In the genomic region with DNA sequence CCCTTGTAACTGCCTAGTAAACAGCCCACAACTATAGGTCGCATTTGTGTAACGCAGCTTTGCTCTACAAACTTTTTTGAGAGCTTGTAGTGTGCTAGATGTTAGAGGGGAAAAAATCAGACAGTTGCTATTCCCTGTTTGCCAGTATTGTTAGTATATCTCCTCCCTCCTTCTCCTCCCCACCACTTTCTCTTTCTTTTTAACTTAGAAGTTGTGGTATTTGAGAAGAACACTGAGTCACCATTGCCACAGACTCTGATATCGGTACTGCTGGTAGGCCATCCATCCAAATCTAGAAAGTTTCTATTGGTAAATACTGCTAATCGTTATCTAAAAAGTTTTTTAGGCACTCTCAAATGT, we compare ENCODE assay signal across 8 cellular contexts. TPM values are rescaled to one million over a fixed set of nuclear protein-coding genes. Genes with fewer than 3 reads are reported as not detected.
A peak's percentile ranks its signal among the peaks of the same experiment; 100 is the strongest.
DNase-seq lines count a peak whose midpoint lies in the region; ATAC-seq and TF ChIP-seq lines count a peak whose summit lies in the region.

No MANE protein-coding gene starts in this region.

- no peak overlapping the region for H2BK120ac ChIP-seq in mesendoderm (ENCODE audit: low read depth, low read length)

- peaks cover 82% of the 10 kb centered on the region for H3K79me2 ChIP-seq in GM23338 (replicated peaks; ENCODE audit: insufficient read depth)
- H3K79me2 ChIP-seq in mesendoderm (ENCODE audit: control insufficient read depth, insufficient read depth, low read length), result peaks cover 42% of the 10 kb centered on the region

- peak overlapping the region; percentile 88 for H3K18ac ChIP-seq in mesendoderm (ENCODE audit: low read length)

- H2BK15ac ChIP-seq in mesendoderm (replicated peaks; ENCODE audit: low read depth), result no peak overlapping the region

- H3K4ac ChIP-seq in mesendoderm (ENCODE audit: low read depth, low read length), result no peak overlapping the region

- H2AK5ac ChIP-seq in mesendoderm (ENCODE audit: low read length), result no peak overlapping the region

- H3K56ac ChIP-seq in mesendoderm (ENCODE audit: low read length), result peak overlapping the region; percentile 87

- peak overlapping the region; percentile 80 for H3K9ac ChIP-seq in mesendoderm (ENCODE audit: low read length)

- peaks cover 30% of the 10 kb centered on the region for H3K36me3 Mint-ChIP-seq in GM23338 (ENCODE audit: low read depth)

- ATAC-seq in GM23338, result no peak

- peaks cover 26% of the 10 kb centered on the region for H3K36me3 ChIP-seq in GM23338 (ENCODE audit: insufficient read depth)
- H3K36me3 ChIP-seq in mesendoderm (ENCODE audit: control insufficient read depth, insufficient read depth, low read length), result no peaks in the 10 kb centered on the region

- no peak for TF ChIP-seq CTCF in GM10266 (IDR thresholded peaks at IDR 0.05; ENCODE audit: control insufficient read depth, insufficient read depth, low read depth, missing control alignments)
- no peak for TF ChIP-seq CTCF in GM23338 (conservative IDR thresholded peaks at IDR 0.05; ENCODE audit: low read depth in 2 of 2)
- TF ChIP-seq CTCF in cardiac fibroblast (IDR thresholded peaks at IDR 0.05; ENCODE audit: low read depth, low read length), result no peak

- H3K4me1 Mint-ChIP-seq in GM23338, result peaks cover 29% of the 10 kb centered on the region

- H4K8ac ChIP-seq in mesendoderm (ENCODE audit: low read depth, low read length), result no peak overlapping the region

- no peak overlapping the region for H4K5ac ChIP-seq in mesendoderm (ENCODE audit: low read length)

- WGBS in mesendoderm (ENCODE audit: extremely low coverage, insufficient coverage, low lambda C conversion rate), result no CpG with 5 or more reads among the region's 4 CpGs

- H3K4me1 ChIP-seq in GM23338 (ENCODE audit: insufficient read depth) (peaks cover 18% of the 10 kb centered on the region), mesendoderm (ENCODE audit: control insufficient read depth, low read depth, low read length) (peaks cover 1% of the 10 kb centered on the region)

- no peak overlapping the region for H2AFZ ChIP-seq in GM23338

- H3K79me1 ChIP-seq in mesendoderm (ENCODE audit: low read length), result peaks cover 11% of the 10 kb centered on the region

- H3K23ac ChIP-seq in mesendoderm (ENCODE audit: low read length), result no peak overlapping the region

- H3K27me3 ChIP-seq in GM23338 (ENCODE audit: insufficient read depth), result no peaks in the 10 kb centered on the region
- H3K27me3 ChIP-seq in mesendoderm (ENCODE audit: insufficient read depth, low read length, poor library complexity), result no peaks in the 10 kb centered on the region

- peaks cover 3% of the 10 kb centered on the region for H3K27me3 Mint-ChIP-seq in GM23338 (ENCODE audit: insufficient read depth, low read depth, poor library complexity)

- H3F3A ChIP-seq in GM23338 (replicated peaks; ENCODE audit: low read depth), result no peaks in the 10 kb centered on the region

- no peaks in the 10 kb centered on the region for H3K9me3 Mint-ChIP-seq in GM23338

- H3K9me2 ChIP-seq in GM23338 (ENCODE audit: insufficient read depth), result no peaks in the 10 kb centered on the region

- peak overlapping the region; percentile 92 for H3K4me3 ChIP-seq in GM23338
- H3K4me3 ChIP-seq in cardiac fibroblast (replicated peaks in 1 of 2; ENCODE audit: low read depth in 2 of 2, low read length in 2 of 2), result peak overlapping the region; percentile 91 to 99
- peak overlapping the region; percentile 67 for H3K4me3 ChIP-seq in mesendoderm (ENCODE audit: low read length)

- H4K20me1 ChIP-seq in GM23338 (replicated peaks; ENCODE audit: insufficient read depth), result peaks cover 32% of the 10 kb centered on the region

- peak overlapping the region; percentile 94 for H3K4me2 ChIP-seq in GM23338
- peak overlapping the region; percentile 65 for H3K4me2 ChIP-seq in mesendoderm (ENCODE audit: low read length)

- DNase-seq in GM10266 (ENCODE audit: extremely low spot score) (peak; percentile 25), GM23338 (ENCODE audit: low spot score) (no peak), MV-4-11 (lab: John Stamatoyannopoulos, UW) (peak; percentile 58), cardiac fibroblast (ENCODE audit: low read depth in 2 of 2) (peak; percentile 71 to 74), mesendoderm (no peak), NCI-H526 (lab: John Stamatoyannopoulos, UW) (no peak), COR-L47 (lab: John Stamatoyannopoulos, UW) (no peak), NCI-H526 treated with DMSO at 0.1 percent for 48 hours (lab: John Stamatoyannopoulos, UW) (no peak)

- peak overlapping the region; percentile 96 for H3K4me3 Mint-ChIP-seq in GM23338

- H3K27ac ChIP-seq in GM23338 (ENCODE audit: low read depth) (no peak overlapping the region), mesendoderm (ENCODE audit: low read depth, low read length) (no peak overlapping the region)

- H2BK5ac ChIP-seq in mesendoderm (ENCODE audit: low read length), result no peak overlapping the region

- peak overlapping the region; percentile 95 for H3K27ac Mint-ChIP-seq in GM23338

TF ChIP-seq in GM23338, 12 proteins besides CTCF, POLR2A, EP300 and RAD21:
- no peak for TF ChIP-seq NANOG (IDR thresholded peaks at IDR 0.05; ENCODE audit: borderline replicate concordance)

RNA-seq across cellular contexts. Expression of gene POMP, which starts 0.7 kb away (rescaled TPM):
- 92.6 and 95.9 TPM in 2 replicates for total RNA-seq in GM23338 (2014; rRNA removed; shearing (Covaris generic))
- 389 and 446 TPM in 2 replicates for polyA plus RNA-seq in GM23338 (2016; fragmentation: Nextera tagmentation; extraction: Ambion mirVana)
- 161 TPM for polyA plus RNA-seq in mesendoderm (2013, experiment 1 of 2)
- polyA plus RNA-seq in mesendoderm (2013, experiment 2 of 2), result 158 TPM

RNA-seq across cellular contexts. Expression of gene SLC46A3, which starts 59.2 kb away (rescaled TPM):
- 0.28 and 0.39 TPM in 2 replicates for total RNA-seq in GM23338 (2014; rRNA removed; shearing (Covaris generic))
- polyA plus RNA-seq in GM23338 (2016; fragmentation: Nextera tagmentation; extraction: Ambion mirVana), result 0.16 and 0.21 TPM in 2 replicates
- polyA plus RNA-seq in mesendoderm (2013, experiment 1 of 2), result 1.1 TPM
- polyA plus RNA-seq in mesendoderm (2013, experiment 2 of 2), result 0.85 TPM

Comparison
In these comparisons a context has a peak if more than half of its experiments do, and no peak if none do; other contexts are left out.
1. DNase-seq: peak in GM10266 (single experiment), MV-4-11 (single experiment) and cardiac fibroblast (2 of 2); none in GM23338 (single experiment), mesendoderm (single experiment), NCI-H526 (0 of 2), COR-L47 (single experiment) and NCI-H526 treated with DMSO at 0.1 percent for 48 hours (single experiment).
2. Peak in every context shown above with its lines, with median percentiles within 50 percentile points of each other: H3K4me3 ChIP-seq.